9 cellular contexts compared by ENCODE assay signal in genomic region chr16:84737658-84738057, GRCh38. TPM values are rescaled to one million over a fixed set of nuclear protein-coding genes. Genes with fewer than 3 reads are reported as not detected.
A peak's percentile ranks its signal among the peaks of the same experiment; 100 is the strongest.
DNase-seq lines count a peak whose midpoint lies in the region; ATAC-seq and TF ChIP-seq lines count a peak whose summit lies in the region.
"Had no signal": no experiment of that assay in that cellular context is flagged by ENCODE, and none has a peak within 500 bp of the region (broad histone marks: within the 10 kb centered on the region; RNA-seq: fewer than 3 reads in every experiment).

No MANE protein-coding gene starts in this region.

- H3K36me3 ChIP-seq in RWPE2 (ENCODE audit: low read depth) = peaks cover 57% of the 10 kb centered on the region
- H3K36me3 ChIP-seq in lower lobe of right lung = peaks cover 14% of the 10 kb centered on the region
- peaks cover 10% of the 10 kb centered on the region; the same call in 1 of the 2 replicates for H3K36me3 ChIP-seq in GM23248 (ENCODE audit: low read depth)

- no peak overlapping the region for H3K9ac ChIP-seq in GM23248

- H3K9me2 ChIP-seq in GM23248 (ENCODE audit: insufficient read depth) = no peaks in the 10 kb centered on the region

- H4K20me1 ChIP-seq in GM23248 (ENCODE audit: insufficient read depth) = peaks cover 11% of the 10 kb centered on the region; the same call in 1 of the 2 replicates

- H3K27ac ChIP-seq in RWPE2 (ENCODE audit: poor library complexity, severe bottlenecking) = peak overlapping the region; percentile 98
- no peak overlapping the region for H3K27ac ChIP-seq in lower lobe of right lung
- H3K27ac ChIP-seq in GM23248 = no peak overlapping the region

- H3K4me3 ChIP-seq in RWPE2 (ENCODE audit: severe bottlenecking) (no peak overlapping the region), lower lobe of right lung (no peak overlapping the region), GM23248 (no peak overlapping the region)
- H3K4me3 ChIP-seq: skin epidermis had no signal

- peaks cover 78% of the 10 kb centered on the region for H3K79me2 ChIP-seq in GM23248 (ENCODE audit: insufficient read depth)

- 72 to 78% methylated on average over 7 of the region's 7 CpGs for WGBS in GM23248 (ENCODE audit: low coverage in 1 of 2, low lambda C conversion rate in 2 of 2, missing lambda C conversion rate in 2 of 2), 2 experiments

- H3K9me3 ChIP-seq in RWPE2 (ENCODE audit: severe bottlenecking) = no peaks in the 10 kb centered on the region
- H3K9me3 ChIP-seq in lower lobe of right lung = no peaks in the 10 kb centered on the region
- no peaks in the 10 kb centered on the region for H3K9me3 ChIP-seq in GM23248 (ENCODE audit: low read depth)

- DNase-seq in CD1c-positive myeloid dendritic cell (ENCODE audit: extremely low spot score) (peak; percentile 20), G401 (ENCODE audit: low spot score) (peak; percentile 79), RWPE2 (ENCODE audit: low spot score) (no peak), lower lobe of right lung (peak; percentile 53), HuH-7 (ENCODE audit: low spot score) (no peak), GM23248 (no peak), cortex of kidney (lab: John Stamatoyannopoulos, UW) (no peak)

- H3F3A ChIP-seq in GM23248 (ENCODE audit: insufficient read depth) = peaks cover 56% of the 10 kb centered on the region

- no peak for ATAC-seq in RWPE2 (ENCODE audit: low read depth)
- peak; percentile 72 to 78 for ATAC-seq in lower lobe of right lung
- no peak for ATAC-seq in HG02852 (IDR thresholded peaks at IDR 0.05; ENCODE audit: unreplicated experiment)

- H3K4me2 ChIP-seq in GM23248 (ENCODE audit: unreplicated experiment) = no peak overlapping the region

- no peak for TF ChIP-seq CTCF in RWPE2 (IDR thresholded peaks at IDR 0.05; ENCODE audit: poor library complexity, severe bottlenecking)
- TF ChIP-seq CTCF in lower lobe of right lung (IDR thresholded peaks at IDR 0.05) = no peak

- no peak overlapping the region for H2AFZ ChIP-seq in GM23248

- H3K27me3 ChIP-seq in RWPE2 (ENCODE audit: insufficient read depth, poor library complexity, severe bottlenecking) = no peaks in the 10 kb centered on the region
- H3K27me3 ChIP-seq in lower lobe of right lung (ENCODE audit: low read depth) = no peaks in the 10 kb centered on the region
- no peaks in the 10 kb centered on the region for H3K27me3 ChIP-seq in GM23248 (replicated peaks; ENCODE audit: insufficient read depth)

- H3K4me1 ChIP-seq in RWPE2 (ENCODE audit: insufficient read depth, poor library complexity, severe bottlenecking) (peaks cover 78% of the 10 kb centered on the region), lower lobe of right lung (peaks cover 57% of the 10 kb centered on the region), GM23248 (ENCODE audit: insufficient read depth) (peaks cover 49% of the 10 kb centered on the region)

- in situ Hi-C loops in G401 (cut with HindIII; ENCODE audit: low sequenced_read_pairs) (no loop called here), GM23248 (cut with MboI) (no loop called here)

- intact Hi-C loops in lower lobe of right lung (cut with DNase I) = no loop called here

RNA-seq across cellular contexts. Expression of gene USP10, which starts 37.9 kb away (rescaled TPM):
- 54.2 and 82.0 TPM in 2 replicates for total RNA-seq in G401 (2014; rRNA removed; shearing (Covaris generic))
- 62.7 TPM for total RNA-seq in lower lobe of right lung
- total RNA-seq in GM23248 (2014; rRNA removed; shearing (Covaris generic)) = 48.3 and 51.3 TPM in 2 replicates
- 72.4 and 74.0 TPM in 2 replicates for polyA plus RNA-seq in GM23248 (2016; fragmentation: Nextera tagmentation; extraction: Ambion mirVana)

Comparison
In these comparisons a context has a peak if more than half of its experiments do, and no peak if none do; other contexts are left out.
1. DNase-seq: peak in CD1c-positive myeloid dendritic cell (single experiment), G401 (single experiment) and lower lobe of right lung (single experiment); none in RWPE2 (single experiment), HuH-7 (single experiment), GM23248 (single experiment) and cortex of kidney (single experiment).
2. ATAC-seq: peak in lower lobe of right lung (2 of 2); none in RWPE2 (single experiment) and HG02852 (single experiment).